ENCODE assay signal across 28 cellular contexts in genomic region chr18:36152781-36153180, GRCh38. TPM values are rescaled to one million over a fixed set of nuclear protein-coding genes. Genes with fewer than 3 reads are reported as not detected.
DNase-seq lines count a peak whose midpoint lies in the region; ATAC-seq and TF ChIP-seq lines count a peak whose summit lies in the region.
"Had no signal": no experiment of that assay in that cellular context is flagged by ENCODE, and none has a peak within 500 bp of the region (broad histone marks: within the 10 kb centered on the region; RNA-seq: fewer than 3 reads in every experiment).

No MANE protein-coding gene starts in this region.

- no peak for ATAC-seq in SK-N-SH treated with all-trans-retinoic acid at 6 μM for 48 hours
- no peak for ATAC-seq in left ventricle myocardium superior
- ATAC-seq: naive thymus-derived CD8-positive, alpha-beta T cell; T-cell had no signal

- H3K4me3 Mint-ChIP-seq in endodermal cell (no peak overlapping the region), osteocyte (ENCODE audit: unreplicated experiment) (no peak overlapping the region)
- H3K4me3 Mint-ChIP-seq: activated naive CD4-positive, alpha-beta T cell treated with anti-CD3 and anti-CD28 coated beads for 36 hours; naive thymus-derived CD8-positive, alpha-beta T cell; T-cell had no signal

- H3K4me1 Mint-ChIP-seq in endodermal cell (no peaks in the 10 kb centered on the region), osteocyte (ENCODE audit: unreplicated experiment) (peaks cover 25% of the 10 kb centered on the region)

- H3K27ac ChIP-seq in KMS-11 (peak overlapping the region; percentile 18), endodermal cell (ENCODE audit: low read depth, low read length) (no peak overlapping the region)
- no peak overlapping the region for H3K27ac ChIP-seq in effector memory CD4-positive, alpha-beta T cell (ENCODE audit: insufficient read depth, low read length, poor library complexity, severe bottlenecking)
- H3K27ac ChIP-seq: BLaER1 treated with 17β-estradiol and CSF1 and Interleukin-3, amounts not matched to agents 10 nM and 100 nM; pancreas; SJSA1; uterus had no signal

- H3K9ac ChIP-seq in KMS-11, result no peak overlapping the region
- no peak overlapping the region for H3K9ac ChIP-seq in endodermal cell (ENCODE audit: extremely low read depth, low read length, poor library complexity, severe bottlenecking)
- H3K9ac ChIP-seq: BLaER1 treated with 17β-estradiol and CSF1 and Interleukin-3, amounts not matched to agents 10 nM and 100 nM had no signal

- H3K4me3 ChIP-seq in KMS-11 (IDR thresholded peaks at IDR 0.05; ENCODE audit: insufficient read depth, low read depth, low read length) (no peak overlapping the region), endodermal cell (ENCODE audit: low read length) (no peak overlapping the region)
- no peak overlapping the region for H3K4me3 ChIP-seq in effector memory CD4-positive, alpha-beta T cell (ENCODE audit: insufficient read depth, low read depth, low read length, poor library complexity, severe bottlenecking)
- H3K4me3 ChIP-seq: BLaER1 treated with 17β-estradiol and CSF1 and Interleukin-3, amounts not matched to agents 10 nM and 100 nM; coronary artery; pancreas; SJSA1; testis; uterus had no signal

- H3K27me3 ChIP-seq in KMS-11 (ENCODE audit: insufficient read depth, low read depth) (no peaks in the 10 kb centered on the region), endodermal cell (ENCODE audit: control insufficient read depth, insufficient read depth, low read length, poor library complexity, severe bottlenecking) (no peaks in the 10 kb centered on the region)
- no peaks in the 10 kb centered on the region for H3K27me3 ChIP-seq in effector memory CD4-positive, alpha-beta T cell (replicated peaks; ENCODE audit: control insufficient read depth, insufficient read depth, low read length, poor library complexity, severe bottlenecking)
- H3K27me3 ChIP-seq: BLaER1 treated with 17β-estradiol and CSF1 and Interleukin-3, amounts not matched to agents 10 nM and 100 nM; pancreas; SJSA1; testis; uterus had no signal

- peaks cover 68% of the 10 kb centered on the region for H3K36me3 Mint-ChIP-seq in endodermal cell (ENCODE audit: low read depth)
- peaks cover 61% of the 10 kb centered on the region for H3K36me3 Mint-ChIP-seq in osteocyte (ENCODE audit: unreplicated experiment)

- H3K27ac Mint-ChIP-seq in endodermal cell (peak overlapping the region; percentile 83), osteocyte (ENCODE audit: unreplicated experiment) (peak overlapping the region; percentile 19)
- H3K27ac Mint-ChIP-seq: activated naive CD4-positive, alpha-beta T cell treated with anti-CD3 and anti-CD28 coated beads for 36 hours; T-cell had no signal

- H3K36me3 ChIP-seq in KMS-11 (ENCODE audit: insufficient read depth) (0 out of 2 replicates have a peak, but pooled peaks cover 7% of the 10 kb centered on the region), endodermal cell (ENCODE audit: control insufficient read depth, insufficient read depth, low read length) (peaks cover 79% of the 10 kb centered on the region)
- peaks cover 52% of the 10 kb centered on the region for H3K36me3 ChIP-seq in effector memory CD4-positive, alpha-beta T cell (ENCODE audit: control insufficient read depth, insufficient read depth, low read length)
- H3K36me3 ChIP-seq: uterus had no signal

- intact Hi-C loops in left ventricle myocardium superior (cut with micrococcal nuclease), result no loop called here

- no peaks in the 10 kb centered on the region for H3K27me3 Mint-ChIP-seq in endodermal cell (ENCODE audit: insufficient read depth)
- H3K27me3 Mint-ChIP-seq in osteocyte (ENCODE audit: unreplicated experiment), result no peaks in the 10 kb centered on the region
- H3K27me3 Mint-ChIP-seq: naive thymus-derived CD8-positive, alpha-beta T cell; T-cell had no signal

- no peaks in the 10 kb centered on the region for H4K20me1 ChIP-seq in KMS-11 (ENCODE audit: insufficient read depth)

- H3K4me1 ChIP-seq in KMS-11 (ENCODE audit: low read depth, poor library complexity, severe bottlenecking) (peaks cover 58% of the 10 kb centered on the region), endodermal cell (ENCODE audit: control insufficient read depth, insufficient read depth, low read length) (no peaks in the 10 kb centered on the region)
- no peaks in the 10 kb centered on the region for H3K4me1 ChIP-seq in effector memory CD4-positive, alpha-beta T cell (ENCODE audit: control insufficient read depth, insufficient read depth, low read length, poor library complexity, severe bottlenecking)
- H3K4me1 ChIP-seq: pancreas, uterus had no signal

- H3K79me2 ChIP-seq in KMS-11 (ENCODE audit: insufficient read depth, low read depth), result no peaks in the 10 kb centered on the region

- H3K4me2 ChIP-seq in KMS-11, result peak overlapping the region; percentile 55
- H3K4me2 ChIP-seq: BLaER1 treated with 17β-estradiol and CSF1 and Interleukin-3, amounts not matched to agents 10 nM and 100 nM had no signal

- WGBS in endodermal cell (ENCODE audit: insufficient coverage in 1 of 2, insufficient read length in 1 of 2), 2 experiments, result 92% methylated on average over 1 of the region's 1 CpG; no CpG with 5 or more reads in 1 of the 2 experiments

- H3K9me3 ChIP-seq in endodermal cell (ENCODE audit: control insufficient read depth, low read length), result no peaks in the 10 kb centered on the region
- H3K9me3 ChIP-seq in effector memory CD4-positive, alpha-beta T cell (ENCODE audit: control insufficient read depth, low read length), result no peaks in the 10 kb centered on the region
- H3K9me3 ChIP-seq: BLaER1 treated with 17β-estradiol and CSF1 and Interleukin-3, amounts not matched to agents 10 nM and 100 nM; pancreas; SJSA1; testis; uterus had no signal

- H3K9me3 Mint-ChIP-seq in endodermal cell, result no peaks in the 10 kb centered on the region
- no peaks in the 10 kb centered on the region for H3K9me3 Mint-ChIP-seq in osteocyte (ENCODE audit: unreplicated experiment)
- H3K9me3 Mint-ChIP-seq: activated naive CD4-positive, alpha-beta T cell treated with anti-CD3 and anti-CD28 coated beads for 36 hours; naive thymus-derived CD8-positive, alpha-beta T cell; T-cell had no signal

- DNase-seq in A172 (ENCODE audit: low spot score), result peak; percentile 25
- no peak for DNase-seq in endodermal cell
- no peak for DNase-seq in osteocyte (ENCODE audit: extremely low spot score, unreplicated experiment)
- DNase-seq in effector memory CD4-positive, alpha-beta T cell, result no peak
- DNase-seq in GM19240 (ENCODE audit: insufficient read length, low spot score), result no peak
- no peak for DNase-seq in left ventricle myocardium superior
- DNase-seq: activated CD4-positive, CD25-positive, alpha-beta regulatory T cell; activated naive CD4-positive, alpha-beta T cell treated with anti-CD3 and anti-CD28 coated beads for 36 hours; amygdala; DMS53; GOT3; naive thymus-derived CD8-positive, alpha-beta T cell; NCI-H2029 treated with DMSO at 0.1 percent for 48 hours; pancreas; RPMI8226; stimulated activated CD4-positive, alpha-beta T cell treated with anti-CD3 and anti-CD28 coated beads, Interleukin-12 subunit alpha, Interleukin-12 subunit beta, amount 100 ng/mL, for 4 hours; stimulated activated CD4-positive, alpha-beta T cell treated with anti-CD3 and anti-CD28 coated beads, Interleukin-4, amount 100 ng/mL, for 4 hours; stimulated activated naive CD4-positive, alpha-beta T cell; T-cell; testis; uterus had no signal

- TF ChIP-seq CTCF in KMS-11 (conservative IDR thresholded peaks at IDR 0.05; ENCODE audit: low read depth, low read length) (no peak), endodermal cell (conservative IDR thresholded peaks at IDR 0.05) (no peak), osteocyte (IDR thresholded peaks at IDR 0.05) (no peak)

- H2AFZ ChIP-seq in KMS-11 (ENCODE audit: low read depth), result no peak overlapping the region

TF ChIP-seq in SK-N-SH treated with all-trans-retinoic acid at 6 μM for 48 hours, 23 proteins besides CTCF, POLR2A, EP300 and RAD21 (continues in another document):
- no peak for TF ChIP-seq SNAI2 (CRISPR knock-in tag; IDR thresholded peaks at IDR 0.05)
- TF ChIP-seq ZNF70 (CRISPR knock-in tag; IDR thresholded peaks at IDR 0.05), result no peak
- TF ChIP-seq POU6F1 (CRISPR knock-in tag; IDR thresholded peaks at IDR 0.05; ENCODE audit: borderline replicate concordance, low read depth), result no peak
- TF ChIP-seq ARNTL (CRISPR knock-in tag; IDR thresholded peaks at IDR 0.05; ENCODE audit: borderline replicate concordance, low read depth), result no peak
- TF ChIP-seq ZNF565 (CRISPR knock-in tag; conservative IDR thresholded peaks at IDR 0.05; ENCODE audit: low read depth), result no peak
- no peak for TF ChIP-seq TOX (CRISPR knock-in tag; IDR thresholded peaks at IDR 0.05; ENCODE audit: borderline replicate concordance)
- TF ChIP-seq ESRRG (CRISPR knock-in tag; IDR thresholded peaks at IDR 0.05), result no peak
- TF ChIP-seq ZC3H10 (CRISPR knock-in tag; IDR thresholded peaks at IDR 0.05), result no peak

RNA-seq across cellular contexts. Expression of gene ELP2, which starts 23.1 kb away (rescaled TPM):
- total RNA-seq in A172 (2014; rRNA removed; shearing (Covaris generic)), result 55.2 and 55.5 TPM in 2 replicates
- total RNA-seq in endodermal cell, result 100 to 1,000 TPM; 125 to 129 TPM
- polyA plus RNA-seq in endodermal cell (2013, experiment 1 of 2), result 94.2 TPM
- 79.5 TPM for polyA plus RNA-seq in endodermal cell (2013, experiment 2 of 2)
- total RNA-seq in osteocyte, result 89.9 and 93.4 TPM in 2 replicates
- total RNA-seq in left ventricle myocardium superior, result 59.5 TPM

RNA-seq across cellular contexts. Expression of gene SLC39A6, which starts 23.6 kb away (rescaled TPM):
- total RNA-seq in A172 (2014; rRNA removed; shearing (Covaris generic)), result 139 and 176 TPM in 2 replicates
- total RNA-seq in endodermal cell, result 10 to 100 TPM; 25.7 to 34.1 TPM
- 108 TPM for polyA plus RNA-seq in endodermal cell (2013, experiment 1 of 2)
- polyA plus RNA-seq in endodermal cell (2013, experiment 2 of 2), result 90.6 TPM
- total RNA-seq in osteocyte, result 75.8 and 79.2 TPM in 2 replicates
- 13.4 TPM for total RNA-seq in left ventricle myocardium superior

RNA-seq across cellular contexts. Expression of gene MOCOS, which starts 34.5 kb away (rescaled TPM):
- 3.3 and 3.9 TPM in 2 replicates for total RNA-seq in A172 (2014; rRNA removed; shearing (Covaris generic))
- total RNA-seq in endodermal cell (1 to 10 TPM in 1 of 2 donors, under 1 TPM in 1; 0.51 to 1.4 TPM), osteocyte (5.2 and 5.5 TPM in 2 replicates), left ventricle myocardium superior (0.27 TPM)
- 0.36 TPM for polyA plus RNA-seq in endodermal cell (2013, experiment 1 of 2)
- 0.75 TPM for polyA plus RNA-seq in endodermal cell (2013, experiment 2 of 2)
- total RNA-seq: A673; activated naive CD4-positive, alpha-beta T cell treated with anti-CD3 and anti-CD28 coated beads for 36 hours; G401 had no signal
- polyA plus RNA-seq: naive thymus-derived CD8-positive, alpha-beta T cell had no signal
